In the genomic region with DNA sequence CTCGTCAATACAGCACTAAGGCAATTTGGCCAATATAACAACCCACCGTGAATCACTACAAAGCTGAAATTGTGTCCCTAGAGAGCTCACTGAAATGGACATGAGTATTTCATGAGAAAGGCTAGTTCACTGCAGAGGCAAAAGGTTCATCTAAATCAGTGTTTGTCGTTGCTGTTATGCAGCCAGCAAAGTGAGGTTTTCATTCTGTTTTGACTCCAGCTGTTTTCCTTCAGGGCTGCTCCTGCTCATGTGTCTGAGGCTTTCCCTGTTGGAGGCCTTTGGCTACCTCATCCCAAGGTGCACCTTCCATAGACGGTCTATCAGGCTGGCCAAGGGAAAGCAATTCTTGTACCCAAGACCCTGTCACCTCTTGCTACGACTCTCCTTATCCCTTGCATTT, we compare ENCODE assay signal across 20 cellular contexts.
"Had no signal": no experiment of that assay in that cellular context is flagged by ENCODE, and none has a peak within 500 bp of the region (broad histone marks: within the 10 kb centered on the region; RNA-seq: fewer than 3 reads in every experiment).

No MANE protein-coding gene starts in this region.

- DNase-seq: islet precursor cell; left ventricle myocardium inferior; mesendoderm; naive thymus-derived CD4-positive, alpha-beta T cell; ovary; right lobe of liver; stimulated activated CD4-positive, alpha-beta T cell treated with anti-CD3 and anti-CD28 coated beads, Interleukin-1b, Interleukin-23, amount 100 ng/mL, for 48 hours; stimulated activated CD4-positive, alpha-beta T cell treated with anti-CD3 and anti-CD28 coated beads, Interleukin-2, amount 100 ng/mL, for 48 hours; stimulated activated CD4-positive, alpha-beta T cell treated with anti-CD3 and anti-CD28 coated beads, Interleukin-4, amount 100 ng/mL, for 4 hours; stimulated activated CD8-positive, alpha-beta memory T cell treated with anti-CD3 and anti-CD28 coated beads, Interleukin-4, amount 100 ng/mL, for 48 hours; stimulated activated naive CD4-positive, alpha-beta T cell treated with Interleukin-2 at 50 U/mL for 16 hours; stimulated activated naive CD8-positive, alpha-beta T cell treated with anti-CD3 and anti-CD28 coated beads, Interleukin-15, amount 100 ng/mL, for 72 hours; testis; thyroid gland; transverse colon; upper lobe of right lung had no signal

- H3K4me1 ChIP-seq: left ventricle myocardium inferior, right atrium auricular region, right lobe of liver, testis, thyroid gland, transverse colon, upper lobe of right lung had no signal

- H3K4me2 ChIP-seq: smooth muscle cell had no signal

- H3K27ac ChIP-seq: left ventricle myocardium inferior, ovary, right atrium auricular region, right lobe of liver, testis, thyroid gland, transverse colon, upper lobe of right lung had no signal

- H3K36me3 ChIP-seq: left ventricle myocardium inferior, ovary, right atrium auricular region, right lobe of liver, thyroid gland, transverse colon, upper lobe of right lung had no signal

- H3K9me3 ChIP-seq: ovary, right lobe of liver, testis, thyroid gland had no signal

- H3K27me3 ChIP-seq: ovary, right atrium auricular region, right lobe of liver, testis, thyroid gland, transverse colon, upper lobe of right lung had no signal

- FAIRE-seq: urothelium cell line had no signal

- H3K4me3 ChIP-seq: left ventricle myocardium inferior, lung, ovary, right atrium auricular region, right lobe of liver, smooth muscle cell, testis, thyroid gland, transverse colon, upper lobe of right lung had no signal
